16 cellular contexts compared by ENCODE assay signal in genomic region chr22:19875061-19875530, GRCh38. TPM values are rescaled to one million over a fixed set of nuclear protein-coding genes. Genes with fewer than 3 reads are reported as not detected.
DNase-seq lines count a peak whose midpoint lies in the region; FAIRE-seq and TF ChIP-seq lines count a peak whose summit lies in the region.
"Had no signal": no experiment of that assay in that cellular context is flagged by ENCODE, and none has a peak within 500 bp of the region (broad histone marks: within the 10 kb centered on the region; RNA-seq: fewer than 3 reads in every experiment).

No MANE protein-coding gene starts in this region.

- no peaks in the 10 kb centered on the region for H3K9me3 Mint-ChIP-seq in activated CD4-positive, alpha-beta T cell treated with anti-CD3 and anti-CD28 coated beads, Interleukin-2, amount 10 ng/mL, durations not matched to agents 7 days and 5 days
- H3K9me3 Mint-ChIP-seq: activated T-helper 1 cell treated with anti-CD3 and anti-CD28 coated beads, Interleukin-12 subunit alpha, Interleukin-12 subunit beta, Interleukin-2, Interleukin-4 antibody, amounts not matched to agents 30 ng/mL and 10 ng/mL and 1 ng/mL, durations not matched to agents 14 hours and 24 hours and 36 hours; mesothelial cell of epicardium had no signal

- CTCF ChIA-PET in activated CD4-positive, alpha-beta T cell treated with anti-CD3 and anti-CD28 coated beads, Interleukin-2, amount 10 ng/mL, durations not matched to agents 7 days and 5 days (lab: Charles Lee) = interaction anchor here (0.8 to 0.9 kb wide), 2 partner anchors 9 to 12 kb away, joined by 3 read pairs; no protein-coding TSS in a partner anchor

- POLR2A ChIA-PET in activated CD4-positive, alpha-beta T cell treated with anti-CD3 and anti-CD28 coated beads, Interleukin-2, amount 10 ng/mL, durations not matched to agents 7 days and 5 days (lab: Charles Lee) = no interaction called here

- H3K36me3 ChIP-seq in WERI-Rb-1 = no peaks in the 10 kb centered on the region; the same call in 1 of the 2 replicates
- no peaks in the 10 kb centered on the region for H3K36me3 ChIP-seq in kidney (ENCODE audit: control insufficient read depth in 1 of 2, insufficient read depth in 2 of 2, low read length in 2 of 2)

- H3K4me3 ChIP-seq in WERI-Rb-1 (ENCODE audit: low read depth, low read length) = no peak overlapping the region
- H3K4me3 ChIP-seq in kidney (ENCODE audit: low read length in 2 of 2) = no peak overlapping the region
- no peak overlapping the region for H3K4me3 ChIP-seq in skin epidermis

- FAIRE-seq in kidney (lab: Jason Lieb, UNC) = no peak
- FAIRE-seq: A204.1, bronchial epithelial cell, GM19239 had no signal

- H3K4me1 ChIP-seq in kidney (ENCODE audit: control insufficient read depth in 1 of 2, insufficient read depth in 1 of 2, low read depth in 1 of 2, low read length in 2 of 2) = no peaks in the 10 kb centered on the region

- H3K36me3 Mint-ChIP-seq in activated CD4-positive, alpha-beta T cell treated with anti-CD3 and anti-CD28 coated beads, Interleukin-2, amount 10 ng/mL, durations not matched to agents 7 days and 5 days (ENCODE audit: low read depth) = no peaks in the 10 kb centered on the region
- H3K36me3 Mint-ChIP-seq: mesothelial cell of epicardium had no signal

- no peaks in the 10 kb centered on the region for H3K27me3 Mint-ChIP-seq in activated CD4-positive, alpha-beta T cell treated with anti-CD3 and anti-CD28 coated beads, Interleukin-2, amount 10 ng/mL, durations not matched to agents 7 days and 5 days

- TF ChIP-seq CTCF in WERI-Rb-1 (IDR thresholded peaks at IDR 0.05; ENCODE audit: low read depth, low read length) = no peak
- no peak for TF ChIP-seq CTCF in kidney (IDR thresholded peaks at IDR 0.05; ENCODE audit: borderline replicate concordance, extremely low read depth, insufficient read depth)

- no peaks in the 10 kb centered on the region for H3K27me3 ChIP-seq in WERI-Rb-1 (ENCODE audit: insufficient read depth, low read depth, severe bottlenecking)

- DNase-seq in activated CD4-positive, alpha-beta T cell treated with anti-CD3 and anti-CD28 coated beads, Interleukin-2, amount 10 ng/mL, durations not matched to agents 7 days and 5 days = no peak
- DNase-seq in activated CD4-positive, alpha-beta T cell treated with anti-CD3 and anti-CD28 coated beads, Interleukin-2, amount 50 U/mL, for 4 hours = no peak
- no peak for DNase-seq in WERI-Rb-1
- DNase-seq in kidney = peak; percentile 56
- no peak for DNase-seq in NCI-H524 (lab: John Stamatoyannopoulos, UW)
- no peak for DNase-seq in NOMO-1 (lab: John Stamatoyannopoulos, UW; ENCODE audit: unreplicated experiment in 2 of 2)
- DNase-seq in SHP77 treated with DMSO at 0.1 percent for 48 hours (lab: John Stamatoyannopoulos, UW) = no peak
- DNase-seq: erythroblast; NCI-H2107; NK-92 treated with Interleukin-12 subunit alpha and Interleukin-12 subunit beta, amount 100 ng/mL, for 24 hours had no signal

- H3K9me3 ChIP-seq in WERI-Rb-1 (ENCODE audit: severe bottlenecking) (no peaks in the 10 kb centered on the region), kidney (ENCODE audit: control insufficient read depth in 1 of 2, low read length in 2 of 2) (no peaks in the 10 kb centered on the region)

- peak overlapping the region; percentile 84 for H3K27ac Mint-ChIP-seq in activated CD4-positive, alpha-beta T cell treated with anti-CD3 and anti-CD28 coated beads, Interleukin-2, amount 10 ng/mL, durations not matched to agents 7 days and 5 days
- H3K27ac Mint-ChIP-seq: activated T-helper 1 cell treated with anti-CD3 and anti-CD28 coated beads, Interleukin-12 subunit alpha, Interleukin-12 subunit beta, Interleukin-2, Interleukin-4 antibody, amounts not matched to agents 30 ng/mL and 10 ng/mL and 1 ng/mL, durations not matched to agents 14 hours and 24 hours and 36 hours; mesothelial cell of epicardium had no signal

- intact Hi-C loops in kidney (cut with DNase I) = no loop called here

- no peak overlapping the region for H3K4me3 Mint-ChIP-seq in activated CD4-positive, alpha-beta T cell treated with anti-CD3 and anti-CD28 coated beads, Interleukin-2, amount 10 ng/mL, durations not matched to agents 7 days and 5 days
- H3K4me3 Mint-ChIP-seq: activated T-helper 1 cell treated with anti-CD3 and anti-CD28 coated beads, Interleukin-12 subunit alpha, Interleukin-12 subunit beta, Interleukin-2, Interleukin-4 antibody, amounts not matched to agents 30 ng/mL and 10 ng/mL and 1 ng/mL, durations not matched to agents 14 hours and 24 hours and 36 hours; mesothelial cell of epicardium had no signal

- H3K9ac ChIP-seq in kidney (ENCODE audit: low read length in 2 of 2) = no peak overlapping the region

- H3K27ac ChIP-seq in WERI-Rb-1 = peak overlapping the region; percentile 77
- no peak overlapping the region for H3K27ac ChIP-seq in kidney (ENCODE audit: low read depth in 2 of 2, low read length in 2 of 2)
- peak overlapping the region in 16 of 21 experiments; percentile 25 to 78 (median 60) for H3K27ac ChIP-seq in skin epidermis

- H3K4me1 Mint-ChIP-seq in activated CD4-positive, alpha-beta T cell treated with anti-CD3 and anti-CD28 coated beads, Interleukin-2, amount 10 ng/mL, durations not matched to agents 7 days and 5 days = peaks cover 13% of the 10 kb centered on the region

RNA-seq across cellular contexts. Expression of gene GNB1L, which starts 20.4 kb away (rescaled TPM):
- total RNA-seq in activated CD4-positive, alpha-beta T cell treated with anti-CD3 and anti-CD28 coated beads, Interleukin-2, amount 10 ng/mL, durations not matched to agents 7 days and 5 days = 1 to 10 TPM; 5.3 to 7.3 TPM
- total RNA-seq in kidney = 4.4 TPM
- polyA plus RNA-seq in kidney (ENCODE audit: insufficient read depth, low read depth, low replicate concordance) = 4.0 TPM

RNA-seq across cellular contexts. Expression of gene RTL10, which starts 20.4 kb away (rescaled TPM):
- total RNA-seq in activated CD4-positive, alpha-beta T cell treated with anti-CD3 and anti-CD28 coated beads, Interleukin-2, amount 10 ng/mL, durations not matched to agents 7 days and 5 days = 10 to 100 TPM; 21.4 to 21.5 TPM
- 16.7 TPM for total RNA-seq in kidney
- polyA plus RNA-seq in kidney (ENCODE audit: insufficient read depth, low read depth, low replicate concordance) = 8.8 TPM

Comparison
In these comparisons a context has a peak if more than half of its experiments do, and no peak if none do; other contexts are left out.
1. H3K27ac ChIP-seq: peak in WERI-Rb-1 (single experiment) and skin epidermis (16 of 21); none in kidney (0 of 2).